Comparison of ENCODE assay signal across 8 cellular contexts in the genomic region with DNA sequence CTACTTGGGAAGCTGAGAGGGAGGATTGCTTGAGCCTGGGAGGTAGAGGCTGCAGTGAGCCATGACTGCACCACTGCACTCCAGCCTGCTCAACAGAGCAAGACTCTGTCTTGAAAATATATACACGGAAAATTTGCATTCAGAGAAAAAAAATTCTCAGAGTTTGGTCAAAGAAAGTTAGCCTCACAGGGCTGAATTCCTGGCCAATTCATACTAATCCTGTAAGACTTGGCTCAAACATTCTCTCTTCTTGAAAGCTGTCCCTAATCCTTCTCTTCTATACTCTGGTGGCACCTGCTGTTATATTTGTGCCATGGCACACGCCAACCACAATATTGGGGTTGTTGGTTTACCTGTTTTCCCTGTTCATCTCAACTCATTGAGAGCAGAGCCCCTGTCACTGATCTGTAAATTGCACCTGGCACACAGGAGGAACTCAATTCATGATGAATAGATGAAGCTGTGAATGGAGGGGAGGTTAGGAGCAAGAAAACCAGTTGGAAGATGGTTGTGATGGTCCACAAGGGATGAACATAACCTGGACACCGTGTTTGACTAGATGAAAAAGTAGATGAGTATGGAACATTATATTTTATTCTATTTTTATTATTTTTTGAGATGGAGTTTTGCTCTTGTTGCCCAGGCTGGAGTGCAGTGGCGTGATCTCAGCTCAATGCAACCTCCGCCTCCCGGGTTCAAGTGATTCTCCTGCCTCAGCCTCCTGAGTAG. TPM values are rescaled to one million over a fixed set of nuclear protein-coding genes. Genes with fewer than 3 reads are reported as not detected.
A peak's percentile ranks its signal among the peaks of the same experiment; 100 is the strongest.
DNase-seq lines count a peak whose midpoint lies in the region; ATAC-seq and TF ChIP-seq lines count a peak whose summit lies in the region.

No MANE protein-coding gene starts in this region.

- no peaks in the 10 kb centered on the region for H3K9me3 Mint-ChIP-seq in activated CD4-positive, alpha-beta T cell treated with anti-CD3 and anti-CD28 coated beads, Interleukin-2, amount 10 ng/mL, durations not matched to agents 24 days and 14 days
- H3K9me3 Mint-ChIP-seq in activated CD8-positive, alpha-beta memory T cell treated with anti-CD3 and anti-CD28 coated beads, Interleukin-2, amount 10 ng/mL, durations not matched to agents 7 days and 5 days (ENCODE audit: low read depth), result no peaks in the 10 kb centered on the region

- no peak for TF ChIP-seq POLR2A in gastroesophageal sphincter (IDR thresholded peaks at IDR 0.05)
- TF ChIP-seq POLR2A in spleen (IDR thresholded peaks at IDR 0.05), result no peak

- no peaks in the 10 kb centered on the region for H3K36me3 Mint-ChIP-seq in activated CD4-positive, alpha-beta T cell treated with anti-CD3 and anti-CD28 coated beads, Interleukin-2, amount 10 ng/mL, durations not matched to agents 24 days and 14 days (ENCODE audit: low read depth)
- no peaks in the 10 kb centered on the region for H3K36me3 Mint-ChIP-seq in activated CD8-positive, alpha-beta memory T cell treated with anti-CD3 and anti-CD28 coated beads, Interleukin-2, amount 10 ng/mL, durations not matched to agents 7 days and 5 days

- peak; percentile 72 to 88 for ATAC-seq in lower lobe of right lung
- ATAC-seq in gastroesophageal sphincter, result no peak
- ATAC-seq in activated CD8-positive, alpha-beta memory T cell treated with anti-CD3 and anti-CD28 coated beads, Interleukin-2, amount 10 ng/mL, durations not matched to agents 7 days and 5 days, result no peak

- peak; percentile 69 for DNase-seq in activated CD4-positive, alpha-beta T cell treated with anti-CD3 and anti-CD28 coated beads, Interleukin-2, amount 10 ng/mL, durations not matched to agents 24 days and 14 days
- no peak for DNase-seq in activated CD4-positive, alpha-beta T cell treated with anti-CD3 and anti-CD28 coated beads, Interleukin-2, amount 50 U/mL, for 1 hour
- DNase-seq in NCI-H1105 (lab: John Stamatoyannopoulos, UW), result peak; percentile 8
- DNase-seq in lower lobe of right lung, result no peak
- no peak for DNase-seq in activated CD8-positive, alpha-beta memory T cell treated with anti-CD3 and anti-CD28 coated beads, Interleukin-2, amount 10 ng/mL, durations not matched to agents 7 days and 5 days
- no peak for DNase-seq in spleen

- H3K27me3 ChIP-seq in lower lobe of right lung (ENCODE audit: low read depth) (no peaks in the 10 kb centered on the region), gastroesophageal sphincter (no peaks in the 10 kb centered on the region), spleen (replicated peaks in 1 of 7) (no peaks in the 10 kb centered on the region)

- TF ChIP-seq EP300 in gastroesophageal sphincter (IDR thresholded peaks at IDR 0.05), result no peak

- no peaks in the 10 kb centered on the region for H3K9me3 ChIP-seq in lower lobe of right lung
- no peaks in the 10 kb centered on the region for H3K9me3 ChIP-seq in gastroesophageal sphincter
- no peaks in the 10 kb centered on the region for H3K9me3 ChIP-seq in spleen

- no peaks in the 10 kb centered on the region for H3K36me3 ChIP-seq in lower lobe of right lung
- no peaks in the 10 kb centered on the region for H3K36me3 ChIP-seq in gastroesophageal sphincter
- H3K36me3 ChIP-seq in spleen, result no peaks in the 10 kb centered on the region

- CTCF ChIA-PET in activated CD8-positive, alpha-beta memory T cell treated with anti-CD3 and anti-CD28 coated beads, Interleukin-2, amount 10 ng/mL, durations not matched to agents 7 days and 5 days (lab: Charles Lee), result interaction anchor here (1.0 to 1.6 kb wide), 2 partner anchors 167 to 170 kb away, joined by 4 to 5 read pairs; no protein-coding TSS in a partner anchor

- H3K4me1 Mint-ChIP-seq in activated CD4-positive, alpha-beta T cell treated with anti-CD3 and anti-CD28 coated beads, Interleukin-2, amount 10 ng/mL, durations not matched to agents 24 days and 14 days, result no peaks in the 10 kb centered on the region
- H3K4me1 Mint-ChIP-seq in activated CD8-positive, alpha-beta memory T cell treated with anti-CD3 and anti-CD28 coated beads, Interleukin-2, amount 10 ng/mL, durations not matched to agents 7 days and 5 days, result no peaks in the 10 kb centered on the region

- H3K4me3 Mint-ChIP-seq in activated CD4-positive, alpha-beta T cell treated with anti-CD3 and anti-CD28 coated beads, Interleukin-2, amount 10 ng/mL, durations not matched to agents 24 days and 14 days, result no peak overlapping the region
- no peak overlapping the region for H3K4me3 Mint-ChIP-seq in activated CD8-positive, alpha-beta memory T cell treated with anti-CD3 and anti-CD28 coated beads, Interleukin-2, amount 10 ng/mL, durations not matched to agents 7 days and 5 days

- H3K27ac ChIP-seq in VCaP (no peak overlapping the region), lower lobe of right lung (no peak overlapping the region), gastroesophageal sphincter (peak overlapping the region in 1 of 4 donors; percentile 82), spleen (no peak overlapping the region)

- intact Hi-C loops in activated CD4-positive, alpha-beta T cell treated with anti-CD3 and anti-CD28 coated beads, Interleukin-2, amount 10 ng/mL, durations not matched to agents 24 days and 14 days (cut with micrococcal nuclease), result loop anchor here (1.0 kb wide), 1 partner anchor 168 kb away; no protein-coding TSS in a partner anchor
- intact Hi-C loops in lower lobe of right lung (cut with DNase I), result no loop called here
- intact Hi-C loops in spleen (cut with DNase I; ENCODE audit: low total_unique reads), result no loop called here

- 85 to 88% methylated on average over 5 to 6 of the region's 6 CpGs for WGBS in gastroesophageal sphincter (ENCODE audit: low coverage in 1 of 2), 2 donors
- 89 to 96% (median 93%) methylated on average over 6 of the region's 6 CpGs for WGBS in spleen, 5 donors

- TF ChIP-seq CTCF in VCaP (conservative IDR thresholded peaks at IDR 0.05) (peak; percentile 83), lower lobe of right lung (IDR thresholded peaks at IDR 0.05) (peak; percentile 58), gastroesophageal sphincter (IDR thresholded peaks at IDR 0.05) (peak in 2 of 4 experiments; percentile 19 to 23), spleen (IDR thresholded peaks at IDR 0.05 in 8 of 11, conservative IDR thresholded peaks at IDR 0.05 in 3 of 11) (peak in 4 of 11 experiments; percentile 19 to 35 (median 31))

- H3K27ac Mint-ChIP-seq in activated CD4-positive, alpha-beta T cell treated with anti-CD3 and anti-CD28 coated beads, Interleukin-2, amount 10 ng/mL, durations not matched to agents 24 days and 14 days, result no peak overlapping the region
- H3K27ac Mint-ChIP-seq in activated CD8-positive, alpha-beta memory T cell treated with anti-CD3 and anti-CD28 coated beads, Interleukin-2, amount 10 ng/mL, durations not matched to agents 7 days and 5 days, result no peak overlapping the region

- H3K27me3 Mint-ChIP-seq in activated CD4-positive, alpha-beta T cell treated with anti-CD3 and anti-CD28 coated beads, Interleukin-2, amount 10 ng/mL, durations not matched to agents 24 days and 14 days, result peaks cover 1% of the 10 kb centered on the region
- no peaks in the 10 kb centered on the region for H3K27me3 Mint-ChIP-seq in activated CD8-positive, alpha-beta memory T cell treated with anti-CD3 and anti-CD28 coated beads, Interleukin-2, amount 10 ng/mL, durations not matched to agents 7 days and 5 days

- peaks cover 5% of the 10 kb centered on the region for H3K4me1 ChIP-seq in lower lobe of right lung
- H3K4me1 ChIP-seq in gastroesophageal sphincter, result peaks cover 0 to 25% (median 14%) of the 10 kb centered on the region in 3 donors
- peaks cover 0 to 11% (median 3%) of the 10 kb centered on the region in 6 donors for H3K4me1 ChIP-seq in spleen

- H3K4me3 ChIP-seq in lower lobe of right lung (no peak overlapping the region), gastroesophageal sphincter (no peak overlapping the region), spleen (no peak overlapping the region)

RNA-seq across cellular contexts. Expression of a gene that starts 36.8 kb away (rescaled TPM):
- 20.3 and 21.2 TPM in 2 replicates for total RNA-seq in activated CD4-positive, alpha-beta T cell treated with anti-CD3 and anti-CD28 coated beads, Interleukin-2, amount 10 ng/mL, durations not matched to agents 24 days and 14 days
- total RNA-seq in lower lobe of right lung (47.6 TPM), gastroesophageal sphincter (10 to 100 TPM; 14.7 to 28.9 (median 22.3) TPM), spleen (10 to 100 TPM in 4 of 7 donors, 1 to 10 TPM in 3; 8.9 to 16.7 (median 10.2) TPM)
- total RNA-seq in activated CD8-positive, alpha-beta memory T cell treated with anti-CD3 and anti-CD28 coated beads, Interleukin-2, amount 10 ng/mL, durations not matched to agents 7 days and 5 days, result 10 to 100 TPM; 12.1 to 15.5 TPM
- polyA plus RNA-seq in spleen, result 10 to 100 TPM; 12.9 to 16.6 (median 15.8) TPM

RNA-seq across cellular contexts. Expression of a gene that starts 40.7 kb away (rescaled TPM):
- total RNA-seq in activated CD4-positive, alpha-beta T cell treated with anti-CD3 and anti-CD28 coated beads, Interleukin-2, amount 10 ng/mL, durations not matched to agents 24 days and 14 days, result 33.7 and 34.7 TPM in 2 replicates
- 28.8 TPM for total RNA-seq in lower lobe of right lung
- 10 to 100 TPM; 24.3 to 43.1 (median 37.5) TPM for total RNA-seq in gastroesophageal sphincter
- 10 to 100 TPM; 25.2 to 29.8 TPM for total RNA-seq in activated CD8-positive, alpha-beta memory T cell treated with anti-CD3 and anti-CD28 coated beads, Interleukin-2, amount 10 ng/mL, durations not matched to agents 7 days and 5 days
- 10 to 100 TPM; 26.7 to 44.3 (median 35.2) TPM for total RNA-seq in spleen
- polyA plus RNA-seq in spleen, result 10 to 100 TPM; 30.2 to 44.9 (median 44.0) TPM

Comparison
In these comparisons a context has a peak if more than half of its experiments do, and no peak if none do; other contexts are left out.
1. DNase-seq: peak in activated CD4-positive, alpha-beta T cell treated with anti-CD3 and anti-CD28 coated beads, Interleukin-2, amount 10 ng/mL, durations not matched to agents 24 days and 14 days (single experiment) and NCI-H1105 (single experiment); none in activated CD4-positive, alpha-beta T cell treated with anti-CD3 and anti-CD28 coated beads, Interleukin-2, amount 50 U/mL, for 1 hour (single experiment), lower lobe of right lung (single experiment), activated CD8-positive, alpha-beta memory T cell treated with anti-CD3 and anti-CD28 coated beads, Interleukin-2, amount 10 ng/mL, durations not matched to agents 7 days and 5 days (single experiment) and spleen (single experiment).
2. ATAC-seq: peak in lower lobe of right lung (2 of 2); none in gastroesophageal sphincter (single experiment) and activated CD8-positive, alpha-beta memory T cell treated with anti-CD3 and anti-CD28 coated beads, Interleukin-2, amount 10 ng/mL, durations not matched to agents 7 days and 5 days (single experiment).